ENCODE assay signal across 1 cellular context in genomic region chr15:40338041-40338657, GRCh38.
TF ChIP-seq lines count a peak whose summit lies in the region.

No MANE protein-coding gene starts in this region.

TF ChIP-seq in HEK293, 187 proteins besides CTCF, POLR2A, EP300 and RAD21 (continued from another document):
- no peak for TF ChIP-seq PRDM10 (tag by site-specific recombination; IDR thresholded peaks at IDR 0.05)
- TF ChIP-seq ZNF398 (tag by site-specific recombination; IDR thresholded peaks at IDR 0.05), result no peak
- TF ChIP-seq HOXD13 (CRISPR knock-in tag; IDR thresholded peaks at IDR 0.05; ENCODE audit: borderline replicate concordance), result no peak
- peak; percentile 74; the same call in 1 of the 2 replicates for TF ChIP-seq KLF9 (tag by site-specific recombination; IDR thresholded peaks at IDR 0.05; ENCODE audit: low read depth)
- no peak for TF ChIP-seq ZNF518A (tag by site-specific recombination; conservative IDR thresholded peaks at IDR 0.05; ENCODE audit: low read depth)
- TF ChIP-seq ZNF488 (tag by site-specific recombination; IDR thresholded peaks at IDR 0.05), result no peak
- no peak for TF ChIP-seq ZNF280C (tag by site-specific recombination; IDR thresholded peaks at IDR 0.05)
- TF ChIP-seq PBX3 (CRISPR knock-in tag; IDR thresholded peaks at IDR 0.05), result no peak
- TF ChIP-seq ZNF341 (tag by site-specific recombination; IDR thresholded peaks at IDR 0.05; ENCODE audit: low read depth), result 0 out of 2 replicates have a peak, but pooled peaks have one; percentile 36
- TF ChIP-seq PATZ1 (tag by site-specific recombination; IDR thresholded peaks at IDR 0.05), result peak; percentile 79
- TF ChIP-seq GLI4 (tag by site-specific recombination; IDR thresholded peaks at IDR 0.05), result no peak
- TF ChIP-seq ZBTB7A (tag by site-specific recombination; IDR thresholded peaks at IDR 0.05; ENCODE audit: low read depth), result peak; percentile 46; the same call in 1 of the 2 replicates
- TF ChIP-seq ZNF660 (tag by site-specific recombination; IDR thresholded peaks at IDR 0.05), result peak; percentile 25; the same call in 1 of the 2 replicates
- 0 out of 2 replicates have a peak, but pooled peaks have one; percentile 47 for TF ChIP-seq KLF16 (tag by site-specific recombination; IDR thresholded peaks at IDR 0.05)
- TF ChIP-seq KLF10 (tag by site-specific recombination; IDR thresholded peaks at IDR 0.05), result no peak
- no peak for TF ChIP-seq ZNF530 (tag by site-specific recombination; IDR thresholded peaks at IDR 0.05; ENCODE audit: low read depth)
- no peak for TF ChIP-seq IKZF3 (tag by site-specific recombination; IDR thresholded peaks at IDR 0.05)
